In genomic region chr5:131230406-131230805, GRCh38 we compare ENCODE assay signal across 10 cellular contexts. TPM values are rescaled to one million over a fixed set of nuclear protein-coding genes. Genes with fewer than 3 reads are reported as not detected.
DNase-seq lines count a peak whose midpoint lies in the region; ATAC-seq and TF ChIP-seq lines count a peak whose summit lies in the region.
"Had no signal": no experiment of that assay in that cellular context is flagged by ENCODE, and none has a peak within 500 bp of the region (broad histone marks: within the 10 kb centered on the region; RNA-seq: fewer than 3 reads in every experiment).

No MANE protein-coding gene starts in this region.

- intact Hi-C loops in activated B cell treated with CpG ODN at 0.5 μM for 24 hours (cut with micrococcal nuclease) = loop anchor here (1.0 kb wide), 1 partner anchor 21 kb away; no protein-coding TSS in a partner anchor

- POLR2A ChIA-PET in activated B cell treated with CpG ODN at 0.5 μM for 24 hours (lab: Charles Lee) = interaction anchor here (0.6 to 1.2 kb wide), 3 partner anchors 10 to 20 kb away, joined by 3 to 13 read pairs (median 3); no protein-coding TSS in a partner anchor

- H3K27me3 Mint-ChIP-seq in activated B cell treated with CpG ODN at 0.5 μM for 24 hours = no peaks in the 10 kb centered on the region
- H3K27me3 Mint-ChIP-seq: stimulated activated naive CD8-positive, alpha-beta T cell treated with anti-CD3 and anti-CD28 coated beads, Interleukin-15, Interleukin-2, amounts not matched to agents 100 ng/mL and 50 ng/mL, for 24 hours had no signal

- peak; percentile 12 for DNase-seq in EH (ENCODE audit: low read depth)
- no peak for DNase-seq in activated B cell treated with CpG ODN at 0.5 μM for 24 hours
- DNase-seq in T1000 (lab: John Stamatoyannopoulos, UW) = no peak
- DNase-seq in CD1c-positive myeloid dendritic cell (ENCODE audit: extremely low spot score) = no peak
- DNase-seq in activated naive CD4-positive, alpha-beta T cell (lab: John Stamatoyannopoulos, UW) = no peak
- DNase-seq in H4 (ENCODE audit: low spot score) = no peak
- DNase-seq: DMS79 treated with DMSO at 0.1 percent for 48 hours had no signal

- no peak for TF ChIP-seq CTCF in activated B cell treated with CpG ODN at 0.5 μM for 24 hours (IDR thresholded peaks at IDR 0.05)

- peak overlapping the region; percentile 12 for H3K4me3 Mint-ChIP-seq in activated B cell treated with CpG ODN at 0.5 μM for 24 hours
- H3K4me3 Mint-ChIP-seq: stimulated activated naive CD8-positive, alpha-beta T cell treated with anti-CD3 and anti-CD28 coated beads, Interleukin-15, Interleukin-2, amounts not matched to agents 100 ng/mL and 50 ng/mL, for 24 hours had no signal

- peak overlapping the region; percentile 12 for H3K27ac Mint-ChIP-seq in activated B cell treated with CpG ODN at 0.5 μM for 24 hours
- H3K27ac Mint-ChIP-seq: stimulated activated naive CD8-positive, alpha-beta T cell treated with anti-CD3 and anti-CD28 coated beads, Interleukin-15, Interleukin-2, amounts not matched to agents 100 ng/mL and 50 ng/mL, for 24 hours had no signal

- CTCF ChIA-PET in activated B cell treated with CpG ODN at 0.5 μM for 24 hours (lab: Charles Lee) = no interaction called here

- H3K36me3 Mint-ChIP-seq in activated B cell treated with CpG ODN at 0.5 μM for 24 hours (ENCODE audit: low read depth) = peaks cover 5% of the 10 kb centered on the region

- ATAC-seq in GM19468 (IDR thresholded peaks at IDR 0.05; ENCODE audit: extremely low read depth, unreplicated experiment) (peak; percentile 79), HG03432 (IDR thresholded peaks at IDR 0.05; ENCODE audit: unreplicated experiment) (peak; percentile 76), activated B cell treated with CpG ODN at 0.5 μM for 24 hours (ENCODE audit: low read depth) (peak; percentile 49)

- peaks cover 29% of the 10 kb centered on the region for H3K4me1 Mint-ChIP-seq in activated B cell treated with CpG ODN at 0.5 μM for 24 hours

- no peaks in the 10 kb centered on the region for H3K9me3 Mint-ChIP-seq in activated B cell treated with CpG ODN at 0.5 μM for 24 hours
- H3K9me3 Mint-ChIP-seq: stimulated activated naive CD8-positive, alpha-beta T cell treated with anti-CD3 and anti-CD28 coated beads, Interleukin-15, Interleukin-2, amounts not matched to agents 100 ng/mL and 50 ng/mL, for 24 hours had no signal

RNA-seq across cellular contexts. Expression of gene CDC42SE2, which starts 33.4 kb away (rescaled TPM):
- total RNA-seq in activated B cell treated with CpG ODN at 0.5 μM for 24 hours = 114 and 122 TPM in 2 replicates
- 28.7 and 36.7 TPM in 2 replicates for total RNA-seq in H4 (2014; rRNA removed; shearing (Covaris generic))

RNA-seq across cellular contexts. Expression of gene LYRM7, which starts 59.7 kb away (rescaled TPM):
- total RNA-seq in activated B cell treated with CpG ODN at 0.5 μM for 24 hours = 11.9 and 13.1 TPM in 2 replicates
- 3.7 and 8.2 TPM in 2 replicates for total RNA-seq in H4 (2014; rRNA removed; shearing (Covaris generic))
